Comparison of ENCODE assay signal across 1 cellular context in genomic region chr20:10662151-10662550, GRCh38.
TF ChIP-seq lines count a peak whose summit lies in the region.

No MANE protein-coding gene starts in this region.

TF ChIP-seq in HepG2, 621 proteins besides CTCF, POLR2A, EP300 and RAD21 (continued from another document):
- TF ChIP-seq ZNF83 (CRISPR knock-in tag; IDR thresholded peaks at IDR 0.05; ENCODE audit: borderline replicate concordance) (no peak), ZNF850 (CRISPR knock-in tag; conservative IDR thresholded peaks at IDR 0.05) (no peak), ESRRA (CRISPR knock-in tag; IDR thresholded peaks at IDR 0.05; ENCODE audit: low read depth) (no peak), CREM (IDR thresholded peaks at IDR 0.05) (no peak), CREM (CRISPR knock-in tag; IDR thresholded peaks at IDR 0.05) (no peak), BRD4 (CRISPR knock-in tag; IDR thresholded peaks at IDR 0.05) (no peak), ZMAT3 (CRISPR knock-in tag; conservative IDR thresholded peaks at IDR 0.05) (no peak), ZBTB3 (CRISPR knock-in tag; IDR thresholded peaks at IDR 0.05; ENCODE audit: borderline replicate concordance, low read depth) (no peak), CC2D1A (CRISPR knock-in tag; IDR thresholded peaks at IDR 0.05) (no peak), NFAT5 (CRISPR knock-in tag; IDR thresholded peaks at IDR 0.05) (no peak), SNRNP70 (IDR thresholded peaks at IDR 0.05; ENCODE audit: low read depth, low read length) (no peak)
